Comparison of ENCODE assay signal across 36 cellular contexts in the genomic region with DNA sequence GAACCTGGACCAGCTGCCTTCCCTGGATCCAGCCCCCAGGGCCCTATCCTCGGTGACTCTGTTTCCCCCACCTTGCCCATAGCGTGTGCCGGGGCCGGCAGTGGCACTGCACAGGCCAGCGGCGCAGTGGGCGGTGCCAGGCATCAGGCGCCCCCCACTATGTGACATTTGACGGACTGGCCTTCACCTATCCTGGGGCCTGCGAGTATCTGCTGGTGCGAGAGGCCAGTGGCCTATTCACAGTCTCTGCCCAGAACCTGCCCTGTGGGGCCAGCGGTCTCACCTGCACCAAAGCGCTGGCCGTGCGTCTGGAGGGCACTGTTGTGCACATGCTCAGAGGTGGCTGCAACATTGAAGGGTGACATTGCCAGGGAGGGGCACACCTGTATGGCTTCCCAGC. TPM values are rescaled to one million over a fixed set of nuclear protein-coding genes. Genes with fewer than 3 reads are reported as not detected.
"Had no signal": no experiment of that assay in that cellular context is flagged by ENCODE, and none has a peak within 500 bp of the region (broad histone marks: within the 10 kb centered on the region; RNA-seq: fewer than 3 reads in every experiment).

No MANE protein-coding gene starts in this region.

- DNase-seq: Karpas-422, Kasumi-1, MG63, MM.1S, MV-4-11, NCI-H1048, NCI-H1092, NCI-H1092 treated with DMSO at 0.1 percent for 48 hours, NCI-H1105, NCI-H1105 treated with DMSO at 0.1 percent for 48 hours, NCI-H1417, NCI-H1417 treated with DMSO at 0.1 percent for 48 hours, NCI-H1436, NCI-H1436 treated with DMSO at 0.1 percent for 48 hours, NCI-H146, NCI-H1694, NCI-H1694 treated with DMSO at 0.1 percent for 48 hours, NCI-H187, NCI-H187 treated with DMSO at 0.1 percent for 48 hours, NCI-H1930, NCI-H2029, NCI-H2029 treated with DMSO at 0.1 percent for 48 hours, NCI-H2081, NCI-H2081 treated with DMSO at 0.1 percent for 48 hours, NCI-H2107, NCI-H2171, NCI-H2171 treated with DMSO at 0.1 percent for 48 hours, NCI-H2227 treated with DMSO at 0.1 percent for 48 hours, NCI-H226, NCI-H345, NCI-H446, NCI-H446 treated with DMSO at 0.1 percent for 48 hours, NCI-H510A, NCI-H510A treated with DMSO at 0.1 percent for 48 hours, NCI-H524 had no signal

- H3K9me3 ChIP-seq: MG63 had no signal

- H3K36me3 ChIP-seq: MG63 had no signal

- H3K4me3 ChIP-seq: MG63 had no signal

- H3K27me3 ChIP-seq: MG63 had no signal

RNA-seq across cellular contexts. Expression of gene ZNF467, which starts 12.0 kb away (rescaled TPM):
- total RNA-seq: LHCN-M2 had no signal
